Comparison of ENCODE assay signal across 12 cellular contexts in the genomic region with DNA sequence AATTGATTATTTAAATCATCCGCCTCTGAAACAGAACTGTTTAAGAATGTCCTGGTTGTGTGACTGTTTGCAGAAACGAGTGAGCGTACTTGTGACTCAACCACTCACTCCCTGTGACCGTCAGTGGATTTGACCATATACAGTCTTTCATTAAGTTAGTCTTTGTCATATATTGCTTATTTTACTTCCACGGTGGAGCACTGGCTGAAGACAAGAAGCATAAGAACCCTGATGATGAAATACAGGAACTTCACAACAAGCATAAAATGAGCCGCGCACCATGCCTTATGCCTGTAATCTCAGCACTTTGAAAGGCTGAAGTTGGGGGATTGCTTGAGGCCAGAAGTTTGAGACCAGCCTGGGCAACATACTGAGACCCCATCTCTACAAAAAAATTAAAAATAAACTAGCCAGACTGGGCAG.
DNase-seq lines count a peak whose midpoint lies in the region; ATAC-seq and TF ChIP-seq lines count a peak whose summit lies in the region.
"Had no signal": no experiment of that assay in that cellular context is flagged by ENCODE, and none has a peak within 500 bp of the region (broad histone marks: within the 10 kb centered on the region; RNA-seq: fewer than 3 reads in every experiment).

No MANE protein-coding gene starts in this region.

- H3K4me2 ChIP-seq in PC-3 (ENCODE audit: low read length) = peak overlapping the region; percentile 35; the same call in 1 of the 2 replicates

- ATAC-seq in PC-3 = peak; percentile 86
- ATAC-seq in esophagus mucosa = peak; percentile 49
- ATAC-seq in stimulated activated effector memory CD8-positive, alpha-beta T cell treated with anti-CD3 and anti-CD28 coated beads, Interleukin-12 subunit alpha, Interleukin-12 subunit beta, amount 100 ng/mL, for 72 hours = peak; percentile 36
- no peak for ATAC-seq in GM21515 (IDR thresholded peaks at IDR 0.05; ENCODE audit: unreplicated experiment)

- peaks cover 22% of the 10 kb centered on the region for H3K4me1 Mint-ChIP-seq in activated CD4-positive, alpha-beta T cell treated with anti-CD3 and anti-CD28 coated beads, Interleukin-2, amount 10 ng/mL, durations not matched to agents 7 days and 5 days
- peaks cover 29% of the 10 kb centered on the region for H3K4me1 Mint-ChIP-seq in stimulated activated effector memory CD8-positive, alpha-beta T cell treated with anti-CD3 and anti-CD28 coated beads, Interleukin-12 subunit alpha, Interleukin-12 subunit beta, amount 100 ng/mL, for 72 hours

- H2AFZ ChIP-seq in PC-3 (ENCODE audit: low read length) = no peak overlapping the region

- H3K4me1 ChIP-seq in PC-3 (ENCODE audit: insufficient read depth, low read length) = peaks cover 24% of the 10 kb centered on the region

- H3K27ac Mint-ChIP-seq in activated CD4-positive, alpha-beta T cell treated with anti-CD3 and anti-CD28 coated beads, Interleukin-2, amount 10 ng/mL, durations not matched to agents 7 days and 5 days = peak overlapping the region; percentile 19
- no peak overlapping the region for H3K27ac Mint-ChIP-seq in stimulated activated effector memory CD8-positive, alpha-beta T cell treated with anti-CD3 and anti-CD28 coated beads, Interleukin-12 subunit alpha, Interleukin-12 subunit beta, amount 100 ng/mL, for 72 hours

- H3K27me3 ChIP-seq in PC-3 (ENCODE audit: low read length) = no peaks in the 10 kb centered on the region
- H3K27me3 ChIP-seq: tibial artery had no signal

- peak overlapping the region; percentile 73 for H3K27ac ChIP-seq in PC-3 (ENCODE audit: low read length)

- no peaks in the 10 kb centered on the region for H3K36me3 ChIP-seq in PC-3 (ENCODE audit: low read depth, low read length)
- H3K36me3 ChIP-seq: tibial artery had no signal

- no peak overlapping the region for H3K4me3 Mint-ChIP-seq in activated CD4-positive, alpha-beta T cell treated with anti-CD3 and anti-CD28 coated beads, Interleukin-2, amount 10 ng/mL, durations not matched to agents 7 days and 5 days
- H3K4me3 Mint-ChIP-seq in stimulated activated effector memory CD8-positive, alpha-beta T cell treated with anti-CD3 and anti-CD28 coated beads, Interleukin-12 subunit alpha, Interleukin-12 subunit beta, amount 100 ng/mL, for 72 hours = no peak overlapping the region

- intact Hi-C loops in PC-3 (cut with micrococcal nuclease) = loop anchor here (1.0 kb wide), 1 partner anchor 26 kb away; no protein-coding TSS in a partner anchor

- CTCF ChIA-PET in activated CD4-positive, alpha-beta T cell treated with anti-CD3 and anti-CD28 coated beads, Interleukin-2, amount 10 ng/mL, durations not matched to agents 7 days and 5 days (lab: Charles Lee) = interaction anchor here (0.9 to 2.6 kb wide), 3 partner anchors 22 to 133 kb away, joined by 3 to 6 read pairs (median 3); no protein-coding TSS in a partner anchor
- CTCF ChIA-PET in PC-3 (lab: Charles Lee) = no interaction called here

- H3K9ac ChIP-seq in PC-3 (ENCODE audit: low read length) = no peak overlapping the region

- H3K4me3 ChIP-seq in PC-3 (ENCODE audit: low read length) = no peak overlapping the region
- H3K4me3 ChIP-seq: tibial artery had no signal

- H4K20me1 ChIP-seq in PC-3 (ENCODE audit: low read length) = no peaks in the 10 kb centered on the region

- H3K27me3 Mint-ChIP-seq in activated CD4-positive, alpha-beta T cell treated with anti-CD3 and anti-CD28 coated beads, Interleukin-2, amount 10 ng/mL, durations not matched to agents 7 days and 5 days = no peaks in the 10 kb centered on the region

- no TSS peak for BruUV-seq in PC-3 (replicated peaks; lab: Mats Ljungman, UMichigan)

- no peak for TF ChIP-seq CTCF in PC-3 (conservative IDR thresholded peaks at IDR 0.05; ENCODE audit: low read depth, low read length)

- POLR2A ChIA-PET in activated CD4-positive, alpha-beta T cell treated with anti-CD3 and anti-CD28 coated beads, Interleukin-2, amount 10 ng/mL, durations not matched to agents 7 days and 5 days (lab: Charles Lee) = no interaction called here
- POLR2A ChIA-PET in PC-3 (lab: Charles Lee; ENCODE audit: unreplicated experiment) = interaction anchor here (0.6 kb wide), 1 partner anchor 261 kb away, joined by 6 read pairs; no protein-coding TSS in a partner anchor

- H3K9me2 ChIP-seq in PC-3 (replicated peaks; ENCODE audit: low read length) = no peaks in the 10 kb centered on the region

- no peak for DNase-seq in activated CD4-positive, alpha-beta T cell treated with anti-CD3 and anti-CD28 coated beads, Interleukin-2, amount 10 ng/mL, durations not matched to agents 7 days and 5 days
- no peak for DNase-seq in activated CD4-positive, alpha-beta T cell treated with anti-CD3 and anti-CD28 coated beads, Interleukin-2, amount 50 U/mL, for 4 hours
- DNase-seq in PC-3 (peak; percentile 65), epidermal melanocyte (ENCODE audit: insufficient read length, low spot score) (no peak), COR-L47 (lab: John Stamatoyannopoulos, UW) (no peak)
- no peak for DNase-seq in stimulated activated effector memory CD8-positive, alpha-beta T cell treated with anti-CD3 and anti-CD28 coated beads, Interleukin-12 subunit alpha, Interleukin-12 subunit beta, amount 100 ng/mL, for 72 hours (ENCODE audit: low spot score in 2 of 2)
- DNase-seq: activated T-cell treated with anti-CD3 and anti-CD28 coated beads for 4 hours; NCI-H2171 treated with DMSO at 0.1 percent for 48 hours; stimulated activated CD4-positive, alpha-beta T cell treated with anti-CD3 and anti-CD28 coated beads, Interleukin-1b, Interleukin-23, amount 100 ng/mL, for 48 hours had no signal

- H3K9me3 Mint-ChIP-seq in activated CD4-positive, alpha-beta T cell treated with anti-CD3 and anti-CD28 coated beads, Interleukin-2, amount 10 ng/mL, durations not matched to agents 7 days and 5 days = no peaks in the 10 kb centered on the region
- no peaks in the 10 kb centered on the region for H3K9me3 Mint-ChIP-seq in stimulated activated effector memory CD8-positive, alpha-beta T cell treated with anti-CD3 and anti-CD28 coated beads, Interleukin-12 subunit alpha, Interleukin-12 subunit beta, amount 100 ng/mL, for 72 hours

- H3K79me2 ChIP-seq in PC-3 (ENCODE audit: low read length) = no peaks in the 10 kb centered on the region

- H3K9me3 ChIP-seq in PC-3 (ENCODE audit: low read length) = no peaks in the 10 kb centered on the region
- H3K9me3 ChIP-seq: tibial artery had no signal

- peaks cover 2% of the 10 kb centered on the region for H3K36me3 Mint-ChIP-seq in activated CD4-positive, alpha-beta T cell treated with anti-CD3 and anti-CD28 coated beads, Interleukin-2, amount 10 ng/mL, durations not matched to agents 7 days and 5 days (ENCODE audit: low read depth)
- H3K36me3 Mint-ChIP-seq in stimulated activated effector memory CD8-positive, alpha-beta T cell treated with anti-CD3 and anti-CD28 coated beads, Interleukin-12 subunit alpha, Interleukin-12 subunit beta, amount 100 ng/mL, for 72 hours = no peaks in the 10 kb centered on the region

- H3F3A ChIP-seq in PC-3 (ENCODE audit: low read length, unreplicated experiment) = no peaks in the 10 kb centered on the region
